ENCODE assay signal across 13 cellular contexts in genomic region chr4:140641789-140642439, GRCh38.
A peak's percentile ranks its signal among the peaks of the same experiment; 100 is the strongest.
DNase-seq lines count a peak whose midpoint lies in the region; ATAC-seq and TF ChIP-seq lines count a peak whose summit lies in the region.
"Had no signal": no experiment of that assay in that cellular context is flagged by ENCODE, and none has a peak within 500 bp of the region (broad histone marks: within the 10 kb centered on the region; RNA-seq: fewer than 3 reads in every experiment).

No MANE protein-coding gene starts in this region.

- H3K4me2 ChIP-seq in MM.1S (ENCODE audit: low read depth, low read length), result no peak overlapping the region
- peak overlapping the region; percentile 75 for H3K4me2 ChIP-seq in fibroblast of lung (ENCODE audit: extremely low read depth, insufficient read depth, low read length)

- TF ChIP-seq CTCF in MM.1S (IDR thresholded peaks at IDR 0.05; ENCODE audit: low read length) (no peak), fibroblast of lung (conservative IDR thresholded peaks at IDR 0.05 in 1 of 2, IDR thresholded peaks at IDR 0.05 in 1 of 2; ENCODE audit: low read depth in 1 of 2, low read length in 2 of 2) (peak; percentile 8 to 17), tibial nerve (IDR thresholded peaks at IDR 0.05) (no peak), psoas muscle (IDR thresholded peaks at IDR 0.05) (no peak)

- no peaks in the 10 kb centered on the region for H3F3A ChIP-seq in MM.1S (ENCODE audit: insufficient read depth, low read length)

- no peak for TF ChIP-seq EP300 in tibial nerve (IDR thresholded peaks at IDR 0.05)

- H4K20me1 ChIP-seq in MM.1S (ENCODE audit: insufficient read depth, low read length) (no peaks in the 10 kb centered on the region), fibroblast of lung (ENCODE audit: control insufficient read depth, extremely low read depth, insufficient read depth, low read length) (no peaks in the 10 kb centered on the region)

- H3K27ac ChIP-seq in MM.1S (ENCODE audit: low read length), result no peak overlapping the region
- no peak overlapping the region for H3K27ac ChIP-seq in fibroblast of lung (ENCODE audit: insufficient read depth, low read length)
- peak overlapping the region in 3 of 4 donors; percentile 14 to 52 (median 37) for H3K27ac ChIP-seq in tibial nerve
- H3K27ac ChIP-seq in psoas muscle, result no peak overlapping the region

- H3K4me1 ChIP-seq in MM.1S (ENCODE audit: low read length) (no peaks in the 10 kb centered on the region), fibroblast of lung (ENCODE audit: control insufficient read depth, extremely low read depth, insufficient read depth, low read length) (no peaks in the 10 kb centered on the region), tibial nerve (peaks cover 0 to 3% (median 0%) of the 10 kb centered on the region in 4 donors), psoas muscle (no peaks in the 10 kb centered on the region)

- no peak overlapping the region for H3K4me3 ChIP-seq in MM.1S (ENCODE audit: low read length)
- H3K4me3 ChIP-seq in fibroblast of lung (replicated peaks in 1 of 4; ENCODE audit: control extremely low read depth in 1 of 4, insufficient read depth in 1 of 4, low read depth in 3 of 4, low read length in 4 of 4), result peak overlapping the region; percentile 3 to 48 (median 28)
- H3K4me3 ChIP-seq in tibial nerve, result peak overlapping the region in 2 of 4 donors; percentile 12 to 32
- H3K4me3 ChIP-seq in psoas muscle, result no peak overlapping the region

- no peaks in the 10 kb centered on the region for H3K9me2 ChIP-seq in MM.1S (replicated peaks; ENCODE audit: insufficient read depth, low read length)

- H3K9ac ChIP-seq in MM.1S (ENCODE audit: low read length), result no peak overlapping the region
- H3K9ac ChIP-seq in fibroblast of lung (ENCODE audit: insufficient read depth, low read length), result no peak overlapping the region

- no peak for ATAC-seq in HG02623 (IDR thresholded peaks at IDR 0.05; ENCODE audit: unreplicated experiment)
- ATAC-seq in psoas muscle, result no peak
- ATAC-seq: left colon had no signal

- intact Hi-C loops in psoas muscle (cut with DNase I), result no loop called here

- 79 to 83% methylated on average over 25 of the region's 25 CpGs for WGBS in tibial nerve, 2 donors
- WGBS in psoas muscle, 3 donors, result 69 to 81% (median 76%) methylated on average over 25 of the region's 25 CpGs

- H2AFZ ChIP-seq in MM.1S (ENCODE audit: low read length) (no peak overlapping the region), fibroblast of lung (ENCODE audit: low read length) (peak overlapping the region; percentile 53)

- H3K36me3 ChIP-seq in MM.1S (replicated peaks; ENCODE audit: insufficient read depth, low read length) (no peaks in the 10 kb centered on the region), fibroblast of lung (ENCODE audit: control insufficient read depth, insufficient read depth, low read length) (peaks cover 1% of the 10 kb centered on the region), tibial nerve (peaks cover 0 to 47% (median 4%) of the 10 kb centered on the region in 3 donors), psoas muscle (ENCODE audit: insufficient read depth in 1 of 2, low read depth in 1 of 2) (peaks cover 0 to 9% of the 10 kb centered on the region in 2 donors)

- DNase-seq in MM.1S, result peak; percentile 13
- DNase-seq in fibroblast of lung (ENCODE audit: low read depth in 2 of 2), result peak in 1 of 2 donors; percentile 35
- peak; percentile 43 to 53 for DNase-seq in lung microvascular endothelial cell (ENCODE audit: low read depth in 2 of 2)
- no peak for DNase-seq in tibial nerve (ENCODE audit: low spot score in 2 of 2)
- DNase-seq in NCI-H1105 (lab: John Stamatoyannopoulos, UW), result no peak
- no peak for DNase-seq in NCI-H1694 treated with DMSO at 0.1 percent for 48 hours (lab: John Stamatoyannopoulos, UW)
- no peak for DNase-seq in psoas muscle
- DNase-seq: activated naive CD8-positive, alpha-beta T cell treated with anti-CD3 and anti-CD28 coated beads, Interleukin-2, amount 10 ng/mL, durations not matched to agents 7 days and 5 days; CD4-positive, CD25-positive, alpha-beta regulatory T cell; foreskin fibroblast; left colon had no signal

- H3K79me2 ChIP-seq in MM.1S (ENCODE audit: low read length) (no peaks in the 10 kb centered on the region), fibroblast of lung (ENCODE audit: control insufficient read depth, insufficient read depth, low read length) (no peaks in the 10 kb centered on the region)

- no peaks in the 10 kb centered on the region for H3K27me3 ChIP-seq in MM.1S (replicated peaks; ENCODE audit: insufficient read depth, low read length)
- H3K27me3 ChIP-seq in fibroblast of lung (ENCODE audit: control insufficient read depth, insufficient read depth, low read length), result no peaks in the 10 kb centered on the region
- no peaks in the 10 kb centered on the region for H3K27me3 ChIP-seq in tibial nerve
- H3K27me3 ChIP-seq in psoas muscle (ENCODE audit: insufficient read depth in 3 of 3, low read length in 2 of 3), result no peaks in the 10 kb centered on the region
- H3K27me3 ChIP-seq: Peyer's patch had no signal

- TF ChIP-seq POLR2A in tibial nerve (IDR thresholded peaks at IDR 0.05), result no peak

- H3K9me3 ChIP-seq in MM.1S (replicated peaks; ENCODE audit: insufficient read depth, low read length), result no peaks in the 10 kb centered on the region
- H3K9me3 ChIP-seq in fibroblast of lung (ENCODE audit: control insufficient read depth, insufficient read depth, low read depth, low read length), result no peaks in the 10 kb centered on the region
- no peaks in the 10 kb centered on the region for H3K9me3 ChIP-seq in tibial nerve
- no peaks in the 10 kb centered on the region for H3K9me3 ChIP-seq in psoas muscle
- H3K9me3 ChIP-seq: Peyer's patch had no signal

Comparison
In these comparisons a context has a peak if more than half of its experiments do, and no peak if none do; other contexts are left out.
1. DNase-seq: peak in MM.1S (single experiment) and lung microvascular endothelial cell (2 of 2); none in tibial nerve (0 of 2), NCI-H1105 (single experiment), NCI-H1694 treated with DMSO at 0.1 percent for 48 hours (single experiment) and psoas muscle (0 of 2).
2. H3K27ac ChIP-seq: peak in tibial nerve (3 of 4); none in MM.1S (single experiment), fibroblast of lung (single experiment) and psoas muscle (single experiment).
3. H3K4me3 ChIP-seq: peak in fibroblast of lung (4 of 4); none in MM.1S (single experiment) and psoas muscle (single experiment).
4. CTCF ChIP-seq: peak in fibroblast of lung (2 of 2); none in MM.1S (single experiment), tibial nerve (0 of 5) and psoas muscle (single experiment).